Comparison of ENCODE assay signal across 7 cellular contexts in genomic region chr20:59042151-59042795, GRCh38. TPM values are rescaled to one million over a fixed set of nuclear protein-coding genes. Genes with fewer than 3 reads are reported as not detected.
DNase-seq lines count a peak whose midpoint lies in the region; ATAC-seq and TF ChIP-seq lines count a peak whose summit lies in the region.

Gene PRELID3B, minus strand, starts transcription at chr20:59042786. Its CDS starts 56 bp downstream, at chr20:59042730.

- no peaks in the 10 kb centered on the region for H3K27me3 ChIP-seq in GM06990 (replicated peaks; ENCODE audit: control insufficient read depth, insufficient read depth, low read length)

- intact Hi-C loops in posterior cingulate gyrus (cut with DNase I) = loop anchor here (1.0 to 2.0 kb wide), 2 partner anchors 10 to 151 kb away; partner anchors contain the start of gene ATP5F1E

- H3K9me3 Mint-ChIP-seq in neural crest cell = no peaks in the 10 kb centered on the region

- H3K4me3 Mint-ChIP-seq in neural crest cell = peak within 1 kb of the TSS; percentile 83

- DNase-seq in GM06990 (ENCODE audit: extremely low read depth, insufficient read length) (no peak), fibroblast of pulmonary artery (ENCODE audit: low read depth) (no peak), neural crest cell (ENCODE audit: low read depth, low spot score) (no peak), posterior cingulate gyrus (no peak)

- H3K4me3 ChIP-seq in GM06990 (replicated peaks; ENCODE audit: low read depth, low read length) = peak within 1 kb of the TSS; percentile 87
- peak within 1 kb of the TSS; percentile 85 for H3K4me3 ChIP-seq in fibroblast of pulmonary artery (replicated peaks; ENCODE audit: low read depth, low read length)

- H3K36me3 Mint-ChIP-seq in neural crest cell (ENCODE audit: low read depth) = peaks cover 9% of the 10 kb centered on the region

- no peaks in the 10 kb centered on the region for H3K27me3 Mint-ChIP-seq in neural crest cell (ENCODE audit: low read depth)

- peak within 1 kb of the TSS; percentile 76 for H3K27ac Mint-ChIP-seq in neural crest cell (ENCODE audit: unreplicated experiment)

- ATAC-seq in GM19455 (IDR thresholded peaks at IDR 0.05; ENCODE audit: unreplicated experiment) (peak; percentile 35), HG03469 (IDR thresholded peaks at IDR 0.05; ENCODE audit: unreplicated experiment) (peak; percentile 0)

- TF ChIP-seq CTCF in GM06990 (IDR thresholded peaks at IDR 0.05; ENCODE audit: insufficient read depth, low read length, poor library complexity, severe bottlenecking) = no peak
- TF ChIP-seq CTCF in VCaP (conservative IDR thresholded peaks at IDR 0.05) = no peak
- no peak for TF ChIP-seq CTCF in fibroblast of pulmonary artery (IDR thresholded peaks at IDR 0.05; ENCODE audit: low read length, missing control alignments)
- TF ChIP-seq CTCF in neural crest cell (conservative IDR thresholded peaks at IDR 0.05) = no peak

- peak within 1 kb of the TSS; percentile 85 for H3K27ac ChIP-seq in VCaP

- peaks cover 2% of the 10 kb centered on the region for H3K36me3 ChIP-seq in GM06990 (ENCODE audit: control insufficient read depth, insufficient read depth, low read length)

- H3K4me1 Mint-ChIP-seq in neural crest cell = peaks cover 36% of the 10 kb centered on the region

RNA-seq across cellular contexts. Expression of gene PRELID3B, which starts in this region (rescaled TPM):
- total RNA-seq in neural crest cell = 45.3 and 53.6 TPM in 2 replicates
